Comparison of ENCODE assay signal across 8 cellular contexts in the genomic region with DNA sequence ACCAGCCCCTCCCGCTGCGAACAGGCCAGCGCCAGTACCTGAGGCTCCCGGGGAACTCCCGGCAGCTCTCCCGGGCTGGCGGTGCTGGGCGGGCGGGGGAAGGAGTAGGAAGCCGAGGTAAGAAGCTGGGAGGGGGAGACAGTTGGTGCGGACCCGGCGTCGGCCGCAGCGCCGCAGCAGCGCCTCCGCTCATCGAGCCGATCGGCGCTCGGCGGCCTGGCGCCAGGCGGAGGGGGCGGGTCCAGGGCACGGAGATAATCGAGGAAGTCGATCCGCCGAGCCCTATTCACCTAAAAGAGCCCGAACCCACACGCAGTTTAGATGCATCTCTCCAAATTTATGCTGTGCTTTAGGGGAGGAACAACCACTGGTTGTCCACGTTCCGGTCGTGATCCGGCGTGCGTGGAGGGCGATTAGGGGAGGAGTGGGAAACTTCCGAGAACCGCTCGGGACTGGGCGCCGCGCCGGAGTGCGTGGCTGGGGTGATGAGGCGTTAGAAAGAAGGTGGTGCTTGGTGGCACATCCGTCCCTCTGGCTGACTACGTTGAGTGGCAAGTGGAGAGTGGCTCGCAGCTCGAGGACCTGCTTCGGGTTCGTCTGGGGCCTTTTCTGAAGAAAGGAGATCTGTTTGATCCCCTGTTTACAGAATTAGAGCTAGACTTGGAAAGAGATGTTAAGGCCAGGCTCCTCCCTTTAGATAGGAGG. TPM values are rescaled to one million over a fixed set of nuclear protein-coding genes. Genes with fewer than 3 reads are reported as not detected.
DNase-seq lines count a peak whose midpoint lies in the region; ATAC-seq and TF ChIP-seq lines count a peak whose summit lies in the region.

A gene with protein sequence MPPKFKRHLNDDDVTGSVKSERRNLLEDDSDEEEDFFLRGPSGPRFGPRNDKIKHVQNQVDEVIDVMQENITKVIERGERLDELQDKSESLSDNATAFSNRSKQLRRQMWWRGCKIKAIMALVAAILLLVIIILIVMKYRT (minus strand): TSS at position 194 of the 705 bp plus-strand sequence. CDS start 3,651 bp downstream, outside the sequence.

- H3K9me3 ChIP-seq in mucosa of descending colon: no peaks in the 10 kb centered on the region

- TF ChIP-seq CTCF in epithelial cell of esophagus (IDR thresholded peaks at IDR 0.05; ENCODE audit: insufficient read depth, low read depth, low read length, missing control alignments) (no peak), mucosa of descending colon (IDR thresholded peaks at IDR 0.05) (no peak)

- no peaks in the 10 kb centered on the region for H3K36me3 ChIP-seq in mucosa of descending colon (ENCODE audit: low read depth)

- ATAC-seq in GM21526 (IDR thresholded peaks at IDR 0.05; ENCODE audit: low FRiP score, unreplicated experiment) (peak; percentile 85), mucosa of descending colon (peak; percentile 96)

- intact Hi-C loops in mucosa of descending colon (cut with DNase I, micrococcal nuclease): loop anchor here in 1 of 2 donors (5.0 kb wide), 1 partner anchor 40 kb away; a partner anchor contains a TSS

- H3K4me3 ChIP-seq in epithelial cell of esophagus (ENCODE audit: low read length): peak within 1 kb of the TSS; percentile 84
- peak within 1 kb of the TSS; percentile 73 for H3K4me3 ChIP-seq in mucosa of descending colon

- H3K4me1 ChIP-seq in mucosa of descending colon (ENCODE audit: low read depth): peaks cover 6% of the 10 kb centered on the region

- DNase-seq in DMS114 treated with DMSO at 0.1 percent for 48 hours (lab: John Stamatoyannopoulos, UW; ENCODE audit: unreplicated experiment) (peak; percentile 70), HuH-7 (ENCODE audit: low spot score) (peak; percentile 66), OCI-M1 (lab: John Stamatoyannopoulos, UW) (peak; percentile 94), activated T-cell treated with anti-CD3 and anti-CD28 coated beads for 48 hours (ENCODE audit: low read depth) (peak; percentile 85), epithelial cell of esophagus (ENCODE audit: low read depth) (peak; percentile 87), mucosa of descending colon (peak; percentile 92 to 93 (median 93))
- DNase-seq in stimulated activated CD8-positive, alpha-beta memory T cell treated with anti-CD3 and anti-CD28 coated beads, Interleukin-4, amount 100 ng/mL, for 1 hour (ENCODE audit: low read depth in 2 of 2, low spot score in 1 of 2): peak; percentile 65 to 73

RNA-seq across cellular contexts. Expression of the gene that starts here (rescaled TPM):
- 10 to 100 TPM in 2 of 3 donors, 1 to 10 TPM in 1; 9.3 to 15.0 (median 11.1) TPM for total RNA-seq in mucosa of descending colon

Comparison
In these comparisons a context has a peak if more than half of its experiments do, and no peak if none do; other contexts are left out.
1. Peak in every context shown above with its lines: DNase-seq, ATAC-seq and H3K4me3 ChIP-seq.